1 cellular context compared by ENCODE assay signal in the genomic region with DNA sequence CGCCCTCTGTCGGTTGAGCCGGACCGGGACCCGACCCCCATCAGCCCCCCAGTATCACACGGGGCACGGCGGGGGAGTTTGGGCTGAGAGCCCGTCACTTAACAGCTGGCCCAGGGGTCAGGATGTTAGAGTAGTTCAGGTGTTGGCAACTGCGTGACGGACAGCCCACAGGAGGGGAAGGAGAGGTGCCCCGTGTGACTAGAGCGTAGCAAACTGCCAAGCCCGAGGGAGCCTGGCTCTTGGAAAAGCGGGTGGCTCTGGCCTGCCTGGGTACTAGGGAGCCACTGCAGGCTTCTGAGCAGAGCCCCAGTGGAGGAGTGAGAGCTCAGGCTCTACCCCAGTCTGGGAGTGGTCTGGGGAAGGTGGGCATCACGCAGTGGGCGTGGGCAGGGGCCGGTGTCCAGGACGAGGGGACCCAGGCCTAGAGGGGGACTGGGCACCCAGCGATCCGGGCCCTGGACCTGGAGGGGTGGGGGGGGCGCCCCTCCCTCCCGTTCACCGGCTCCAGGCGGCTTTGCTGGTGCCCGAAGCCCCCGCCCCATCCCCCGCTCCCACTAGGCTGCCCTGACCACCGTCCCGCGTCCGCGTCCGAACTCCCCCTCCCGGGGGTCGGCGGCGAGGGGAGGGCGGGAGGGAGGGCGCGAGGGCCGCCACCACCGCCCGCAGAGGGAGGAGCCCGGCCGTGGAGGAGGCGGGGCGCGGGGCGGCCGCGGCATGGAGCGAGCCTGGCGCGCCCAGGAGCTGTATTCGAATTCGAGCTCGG.
A peak's percentile ranks its signal among the peaks of the same experiment; 100 is the strongest.
TF ChIP-seq lines count a peak whose summit lies in the region.

No MANE protein-coding gene starts in this region.

TF ChIP-seq in HEK293, 187 proteins besides CTCF, POLR2A, EP300 and RAD21 (continued from another document):
- TF ChIP-seq, protein P1, sequence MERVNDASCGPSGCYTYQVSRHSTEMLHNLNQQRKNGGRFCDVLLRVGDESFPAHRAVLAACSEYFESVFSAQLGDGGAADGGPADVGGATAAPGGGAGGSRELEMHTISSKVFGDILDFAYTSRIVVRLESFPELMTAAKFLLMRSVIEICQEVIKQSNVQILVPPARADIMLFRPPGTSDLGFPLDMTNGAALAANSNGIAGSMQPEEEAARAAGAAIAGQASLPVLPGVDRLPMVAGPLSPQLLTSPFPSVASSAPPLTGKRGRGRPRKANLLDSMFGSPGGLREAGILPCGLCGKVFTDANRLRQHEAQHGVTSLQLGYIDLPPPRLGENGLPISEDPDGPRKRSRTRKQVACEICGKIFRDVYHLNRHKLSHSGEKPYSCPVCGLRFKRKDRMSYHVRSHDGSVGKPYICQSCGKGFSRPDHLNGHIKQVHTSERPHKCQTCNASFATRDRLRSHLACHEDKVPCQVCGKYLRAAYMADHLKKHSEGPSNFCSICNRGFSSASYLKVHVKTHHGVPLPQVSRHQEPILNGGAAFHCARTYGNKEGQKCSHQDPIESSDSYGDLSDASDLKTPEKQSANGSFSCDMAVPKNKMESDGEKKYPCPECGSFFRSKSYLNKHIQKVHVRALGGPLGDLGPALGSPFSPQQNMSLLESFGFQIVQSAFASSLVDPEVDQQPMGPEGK (tag by site-specific recombination; IDR thresholded peaks at IDR 0.05) = peak; percentile 66
- TF ChIP-seq ZNF140 (tag by site-specific recombination; IDR thresholded peaks at IDR 0.05) = no peak
- no peak for TF ChIP-seq SP2 (tag by site-specific recombination; IDR thresholded peaks at IDR 0.05)
- no peak for TF ChIP-seq BCL6B (tag by site-specific recombination; IDR thresholded peaks at IDR 0.05)
- TF ChIP-seq ZNF133 (tag by site-specific recombination; IDR thresholded peaks at IDR 0.05) = no peak
- no peak for TF ChIP-seq ZSCAN18 (tag by site-specific recombination; IDR thresholded peaks at IDR 0.05)
- peak; percentile 80 for TF ChIP-seq ZNF335 (tag by site-specific recombination; conservative IDR thresholded peaks at IDR 0.05)
- 0 out of 2 replicates have a peak, but pooled peaks have one; percentile 27 for TF ChIP-seq ZBTB7A (tag by site-specific recombination; IDR thresholded peaks at IDR 0.05; ENCODE audit: low read depth)
- TF ChIP-seq, protein P2, sequence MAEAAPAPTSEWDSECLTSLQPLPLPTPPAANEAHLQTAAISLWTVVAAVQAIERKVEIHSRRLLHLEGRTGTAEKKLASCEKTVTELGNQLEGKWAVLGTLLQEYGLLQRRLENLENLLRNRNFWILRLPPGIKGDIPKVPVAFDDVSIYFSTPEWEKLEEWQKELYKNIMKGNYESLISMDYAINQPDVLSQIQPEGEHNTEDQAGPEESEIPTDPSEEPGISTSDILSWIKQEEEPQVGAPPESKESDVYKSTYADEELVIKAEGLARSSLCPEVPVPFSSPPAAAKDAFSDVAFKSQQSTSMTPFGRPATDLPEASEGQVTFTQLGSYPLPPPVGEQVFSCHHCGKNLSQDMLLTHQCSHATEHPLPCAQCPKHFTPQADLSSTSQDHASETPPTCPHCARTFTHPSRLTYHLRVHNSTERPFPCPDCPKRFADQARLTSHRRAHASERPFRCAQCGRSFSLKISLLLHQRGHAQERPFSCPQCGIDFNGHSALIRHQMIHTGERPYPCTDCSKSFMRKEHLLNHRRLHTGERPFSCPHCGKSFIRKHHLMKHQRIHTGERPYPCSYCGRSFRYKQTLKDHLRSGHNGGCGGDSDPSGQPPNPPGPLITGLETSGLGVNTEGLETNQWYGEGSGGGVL (tag by site-specific recombination; IDR thresholded peaks at IDR 0.05) = peak; percentile 34; the same call in 1 of the 2 replicates
- 0 out of 2 replicates have a peak, but pooled peaks have one; percentile 12 for TF ChIP-seq ZFHX2 (tag by site-specific recombination; conservative IDR thresholded peaks at IDR 0.05)
- peak; percentile 20; the same call in 1 of the 2 replicates for TF ChIP-seq ZBTB20 (tag by site-specific recombination; IDR thresholded peaks at IDR 0.05)
- TF ChIP-seq KLF9 (tag by site-specific recombination; IDR thresholded peaks at IDR 0.05; ENCODE audit: low read depth) = 0 out of 2 replicates have a peak, but pooled peaks have one; percentile 19
- no peak for TF ChIP-seq FEZF1 (tag by site-specific recombination; IDR thresholded peaks at IDR 0.05)
- TF ChIP-seq OVOL3 (tag by site-specific recombination; IDR thresholded peaks at IDR 0.05) = no peak
- peak; percentile 97 for TF ChIP-seq ZNF16 (tag by site-specific recombination; IDR thresholded peaks at IDR 0.05; ENCODE audit: low read depth)
- TF ChIP-seq, protein P3, sequence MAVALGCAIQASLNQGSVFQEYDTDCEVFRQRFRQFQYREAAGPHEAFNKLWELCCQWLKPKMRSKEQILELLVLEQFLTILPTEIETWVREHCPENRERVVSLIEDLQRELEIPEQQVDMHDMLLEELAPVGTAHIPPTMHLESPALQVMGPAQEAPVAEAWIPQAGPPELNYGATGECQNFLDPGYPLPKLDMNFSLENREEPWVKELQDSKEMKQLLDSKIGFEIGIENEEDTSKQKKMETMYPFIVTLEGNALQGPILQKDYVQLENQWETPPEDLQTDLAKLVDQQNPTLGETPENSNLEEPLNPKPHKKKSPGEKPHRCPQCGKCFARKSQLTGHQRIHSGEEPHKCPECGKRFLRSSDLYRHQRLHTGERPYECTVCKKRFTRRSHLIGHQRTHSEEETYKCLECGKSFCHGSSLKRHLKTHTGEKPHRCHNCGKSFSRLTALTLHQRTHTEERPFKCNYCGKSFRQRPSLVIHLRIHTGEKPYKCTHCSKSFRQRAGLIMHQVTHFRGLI (tag by site-specific recombination; IDR thresholded peaks at IDR 0.05) = no peak
- TF ChIP-seq ZBTB8A (tag by site-specific recombination; IDR thresholded peaks at IDR 0.05) = peak; percentile 42
- TF ChIP-seq ZNF529 (tag by site-specific recombination; IDR thresholded peaks at IDR 0.05; ENCODE audit: insufficient replicate concordance) = no peak
- TF ChIP-seq, protein P4, sequence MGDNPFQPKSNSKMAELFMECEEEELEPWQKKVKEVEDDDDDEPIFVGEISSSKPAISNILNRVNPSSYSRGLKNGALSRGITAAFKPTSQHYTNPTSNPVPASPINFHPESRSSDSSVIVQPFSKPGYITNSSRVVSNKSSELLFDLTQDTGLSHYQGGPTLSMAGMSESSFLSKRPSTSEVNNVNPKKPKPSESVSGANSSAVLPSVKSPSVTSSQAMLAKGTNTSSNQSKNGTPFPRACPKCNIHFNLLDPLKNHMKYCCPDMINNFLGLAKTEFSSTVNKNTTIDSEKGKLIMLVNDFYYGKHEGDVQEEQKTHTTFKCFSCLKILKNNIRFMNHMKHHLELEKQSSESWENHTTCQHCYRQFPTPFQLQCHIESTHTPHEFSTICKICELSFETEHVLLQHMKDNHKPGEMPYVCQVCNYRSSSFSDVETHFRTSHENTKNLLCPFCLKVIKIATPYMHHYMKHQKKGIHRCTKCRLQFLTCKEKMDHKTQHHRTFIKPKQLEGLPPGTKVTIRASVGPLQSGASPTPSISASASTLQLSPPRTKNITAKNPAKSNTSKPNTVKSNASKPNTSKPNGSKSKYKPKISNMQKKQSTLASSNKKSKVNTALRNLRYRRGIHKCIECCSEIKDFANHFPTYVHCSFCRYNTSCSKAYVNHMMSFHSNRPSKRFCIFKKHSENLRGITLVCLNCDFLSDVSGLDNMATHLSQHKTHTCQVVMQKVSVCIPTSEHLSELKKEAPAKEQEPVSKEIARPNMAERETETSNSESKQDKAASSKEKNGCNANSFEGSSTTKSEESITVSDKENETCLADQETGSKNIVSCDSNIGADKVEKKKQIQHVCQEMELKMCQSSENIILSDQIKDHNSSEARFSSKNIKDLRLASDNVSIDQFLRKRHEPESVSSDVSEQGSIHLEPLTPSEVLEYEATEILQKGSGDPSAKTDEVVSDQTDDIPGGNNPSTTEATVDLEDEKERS (tag by site-specific recombination; IDR thresholded peaks at IDR 0.05) = no peak
- TF ChIP-seq SP3 (tag by site-specific recombination; IDR thresholded peaks at IDR 0.05) = 0 out of 2 replicates have a peak, but pooled peaks have one; percentile 46
- no peak for TF ChIP-seq ZNF792 (tag by site-specific recombination; IDR thresholded peaks at IDR 0.05)
- TF ChIP-seq, protein P5, sequence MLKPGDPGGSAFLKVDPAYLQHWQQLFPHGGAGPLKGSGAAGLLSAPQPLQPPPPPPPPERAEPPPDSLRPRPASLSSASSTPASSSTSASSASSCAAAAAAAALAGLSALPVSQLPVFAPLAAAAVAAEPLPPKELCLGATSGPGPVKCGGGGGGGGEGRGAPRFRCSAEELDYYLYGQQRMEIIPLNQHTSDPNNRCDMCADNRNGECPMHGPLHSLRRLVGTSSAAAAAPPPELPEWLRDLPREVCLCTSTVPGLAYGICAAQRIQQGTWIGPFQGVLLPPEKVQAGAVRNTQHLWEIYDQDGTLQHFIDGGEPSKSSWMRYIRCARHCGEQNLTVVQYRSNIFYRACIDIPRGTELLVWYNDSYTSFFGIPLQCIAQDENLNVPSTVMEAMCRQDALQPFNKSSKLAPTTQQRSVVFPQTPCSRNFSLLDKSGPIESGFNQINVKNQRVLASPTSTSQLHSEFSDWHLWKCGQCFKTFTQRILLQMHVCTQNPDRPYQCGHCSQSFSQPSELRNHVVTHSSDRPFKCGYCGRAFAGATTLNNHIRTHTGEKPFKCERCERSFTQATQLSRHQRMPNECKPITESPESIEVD (tag by site-specific recombination; IDR thresholded peaks at IDR 0.05) = no peak
- TF ChIP-seq, protein P6, sequence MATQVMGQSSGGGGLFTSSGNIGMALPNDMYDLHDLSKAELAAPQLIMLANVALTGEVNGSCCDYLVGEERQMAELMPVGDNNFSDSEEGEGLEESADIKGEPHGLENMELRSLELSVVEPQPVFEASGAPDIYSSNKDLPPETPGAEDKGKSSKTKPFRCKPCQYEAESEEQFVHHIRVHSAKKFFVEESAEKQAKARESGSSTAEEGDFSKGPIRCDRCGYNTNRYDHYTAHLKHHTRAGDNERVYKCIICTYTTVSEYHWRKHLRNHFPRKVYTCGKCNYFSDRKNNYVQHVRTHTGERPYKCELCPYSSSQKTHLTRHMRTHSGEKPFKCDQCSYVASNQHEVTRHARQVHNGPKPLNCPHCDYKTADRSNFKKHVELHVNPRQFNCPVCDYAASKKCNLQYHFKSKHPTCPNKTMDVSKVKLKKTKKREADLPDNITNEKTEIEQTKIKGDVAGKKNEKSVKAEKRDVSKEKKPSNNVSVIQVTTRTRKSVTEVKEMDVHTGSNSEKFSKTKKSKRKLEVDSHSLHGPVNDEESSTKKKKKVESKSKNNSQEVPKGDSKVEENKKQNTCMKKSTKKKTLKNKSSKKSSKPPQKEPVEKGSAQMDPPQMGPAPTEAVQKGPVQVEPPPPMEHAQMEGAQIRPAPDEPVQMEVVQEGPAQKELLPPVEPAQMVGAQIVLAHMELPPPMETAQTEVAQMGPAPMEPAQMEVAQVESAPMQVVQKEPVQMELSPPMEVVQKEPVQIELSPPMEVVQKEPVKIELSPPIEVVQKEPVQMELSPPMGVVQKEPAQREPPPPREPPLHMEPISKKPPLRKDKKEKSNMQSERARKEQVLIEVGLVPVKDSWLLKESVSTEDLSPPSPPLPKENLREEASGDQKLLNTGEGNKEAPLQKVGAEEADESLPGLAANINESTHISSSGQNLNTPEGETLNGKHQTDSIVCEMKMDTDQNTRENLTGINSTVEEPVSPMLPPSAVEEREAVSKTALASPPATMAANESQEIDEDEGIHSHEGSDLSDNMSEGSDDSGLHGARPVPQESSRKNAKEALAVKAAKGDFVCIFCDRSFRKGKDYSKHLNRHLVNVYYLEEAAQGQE (tag by site-specific recombination; IDR thresholded peaks at IDR 0.05) = no peak
